ENCODE assay signal across 2 cellular contexts in genomic region chr2:85681776-85682175, GRCh38.
TF ChIP-seq lines count a peak whose summit lies in the region.

No MANE protein-coding gene starts in this region.

TF ChIP-seq in A549, 52 proteins besides CTCF, POLR2A, EP300 and RAD21:
- TF ChIP-seq EHF (CRISPR knock-in tag; IDR thresholded peaks at IDR 0.05) (no peak), BCL3 (IDR thresholded peaks at IDR 0.05) (no peak), MAX (IDR thresholded peaks at IDR 0.05) (no peak), FOSL2 (IDR thresholded peaks at IDR 0.05) (no peak), FOSL2 (CRISPR knock-in tag; IDR thresholded peaks at IDR 0.05) (no peak)

TF ChIP-seq in K562, 482 proteins besides CTCF, POLR2A, EP300 and RAD21:
- TF ChIP-seq SMARCB1 (IDR thresholded peaks at IDR 0.05; ENCODE audit: insufficient read length, low read depth) (no peak), ZNF121 (CRISPR knock-in tag; conservative IDR thresholded peaks at IDR 0.05) (peak; percentile 46; the same call in 1 of the 2 replicates)
